ENCODE assay signal across 30 cellular contexts in genomic region chr7:152583006-152583405, GRCh38.
"Had no signal": no experiment of that assay in that cellular context is flagged by ENCODE, and none has a peak within 500 bp of the region (broad histone marks: within the 10 kb centered on the region; RNA-seq: fewer than 3 reads in every experiment).

No MANE protein-coding gene starts in this region.

- H3K27ac ChIP-seq: breast epithelium, cardiac muscle cell, coronary artery, dorsolateral prefrontal cortex, VCaP had no signal

- H3K27me3 Mint-ChIP-seq: activated CD4-positive, alpha-beta memory T cell treated with anti-CD3 and anti-CD28 coated beads, Interleukin-2, amount 10 ng/mL, durations not matched to agents 7 days and 5 days; activated CD4-positive, alpha-beta T cell treated with anti-CD3 and anti-CD28 coated beads, Interleukin-2, amount 10 ng/mL, durations not matched to agents 7 days and 5 days; activated naive CD8-positive, alpha-beta T cell; dendritic cell treated with granulocyte-macrophage colony-stimulating factor and Interleukin-4, amounts not matched to agents 40 ng/mL and 50 ng/mL, for 4 days had no signal

- DNase-seq: activated CD4-positive, alpha-beta memory T cell treated with anti-CD3 and anti-CD28 coated beads, Interleukin-2, amount 10 ng/mL, durations not matched to agents 7 days and 5 days; activated CD4-positive, alpha-beta T cell treated with anti-CD3 and anti-CD28 coated beads for 1 hour; activated CD4-positive, alpha-beta T cell treated with anti-CD3 and anti-CD28 coated beads for 4 hours; activated CD4-positive, alpha-beta T cell treated with anti-CD3 and anti-CD28 coated beads, Interleukin-2, amount 10 ng/mL, durations not matched to agents 7 days and 5 days; activated CD4-positive, alpha-beta T cell treated with anti-CD3 and anti-CD28 coated beads, Interleukin-2, amount 50 U/mL, for 4 hours; activated gamma-delta T cell treated with Interleukin-2 at 50 U/mL for 16 hours; activated naive CD4-positive, alpha-beta T cell treated with anti-CD3 and anti-CD28 coated beads, Interleukin-2, amount 50 U/mL, for 16 hours; activated naive CD4-positive, alpha-beta T cell treated with Interleukin-2 at 50 U/mL for 16 hours; activated T-cell treated with anti-CD3 and anti-CD28 coated beads, Interleukin-2, amount 50 U/mL, for 1 hour; activated T-cell treated with anti-CD3 and anti-CD28 coated beads, Interleukin-2, amount 50 U/mL, for 48 hours; amniotic stem cell; anterior cingulate cortex; central memory CD4-positive, alpha-beta T cell; cerebellar nuclear complex; effector memory CD4-positive, alpha-beta T cell; endodermal cell; foreskin fibroblast; T-helper 2 cell had no signal

- H3K4me1 Mint-ChIP-seq: activated CD4-positive, alpha-beta memory T cell treated with anti-CD3 and anti-CD28 coated beads, Interleukin-2, amount 10 ng/mL, durations not matched to agents 7 days and 5 days; activated CD4-positive, alpha-beta T cell treated with anti-CD3 and anti-CD28 coated beads, Interleukin-2, amount 10 ng/mL, durations not matched to agents 7 days and 5 days; brain; endodermal cell had no signal

- ATAC-seq: esophagus mucosa, WTC11 had no signal

- H3K4me3 ChIP-seq: breast epithelium, cardiac muscle cell, coronary artery, dorsolateral prefrontal cortex had no signal

- H3K4me1 ChIP-seq: breast epithelium had no signal

- H3K4me3 Mint-ChIP-seq: activated CD4-positive, alpha-beta memory T cell treated with anti-CD3 and anti-CD28 coated beads, Interleukin-2, amount 10 ng/mL, durations not matched to agents 7 days and 5 days; activated CD4-positive, alpha-beta T cell treated with anti-CD3 and anti-CD28 coated beads, Interleukin-2, amount 10 ng/mL, durations not matched to agents 7 days and 5 days; activated naive CD8-positive, alpha-beta T cell; activated T-helper 1 cell treated with anti-CD3 and anti-CD28 coated beads, Interleukin-12 subunit alpha, Interleukin-12 subunit beta, Interleukin-2, Interleukin-4 antibody, amounts not matched to agents 30 ng/mL and 10 ng/mL and 1 ng/mL, durations not matched to agents 14 hours and 24 hours and 36 hours; brain; dendritic cell treated with granulocyte-macrophage colony-stimulating factor and Interleukin-4, amounts not matched to agents 40 ng/mL and 50 ng/mL, for 4 days; endodermal cell; WTC11 had no signal

- H3K36me3 Mint-ChIP-seq: activated naive CD8-positive, alpha-beta T cell; brain had no signal

- H3K27me3 ChIP-seq: breast epithelium, cardiac muscle cell, dorsolateral prefrontal cortex had no signal

- H3K36me3 ChIP-seq: breast epithelium, cardiac muscle cell had no signal

- H3K9me3 Mint-ChIP-seq: activated CD4-positive, alpha-beta memory T cell treated with anti-CD3 and anti-CD28 coated beads, Interleukin-2, amount 10 ng/mL, durations not matched to agents 7 days and 5 days; activated CD4-positive, alpha-beta T cell treated with anti-CD3 and anti-CD28 coated beads, Interleukin-2, amount 10 ng/mL, durations not matched to agents 7 days and 5 days; activated T-helper 1 cell treated with anti-CD3 and anti-CD28 coated beads, Interleukin-12 subunit alpha, Interleukin-12 subunit beta, Interleukin-2, Interleukin-4 antibody, amounts not matched to agents 30 ng/mL and 10 ng/mL and 1 ng/mL, durations not matched to agents 14 hours and 24 hours and 36 hours; activated T-helper 2 cell treated with anti-CD3 and anti-CD28 coated beads, Interferon-gamma antibody, Interleukin-2, Interleukin-4, amounts not matched to agents 10 μg/mL and 5 μg/mL and 100 μg/mL, durations not matched to agents 14 hours and 24 hours and 36 hours; dendritic cell treated with granulocyte-macrophage colony-stimulating factor and Interleukin-4, amounts not matched to agents 40 ng/mL and 50 ng/mL, for 4 days had no signal

- H3K9me3 ChIP-seq: breast epithelium had no signal

- H3K27ac Mint-ChIP-seq: activated CD4-positive, alpha-beta memory T cell treated with anti-CD3 and anti-CD28 coated beads, Interleukin-2, amount 10 ng/mL, durations not matched to agents 7 days and 5 days; activated CD4-positive, alpha-beta T cell treated with anti-CD3 and anti-CD28 coated beads, Interleukin-2, amount 10 ng/mL, durations not matched to agents 7 days and 5 days; activated naive CD8-positive, alpha-beta T cell; activated T-helper 1 cell treated with anti-CD3 and anti-CD28 coated beads, Interleukin-12 subunit alpha, Interleukin-12 subunit beta, Interleukin-2, Interleukin-4 antibody, amounts not matched to agents 30 ng/mL and 10 ng/mL and 1 ng/mL, durations not matched to agents 14 hours and 24 hours and 36 hours; activated T-helper 2 cell treated with anti-CD3 and anti-CD28 coated beads, Interferon-gamma antibody, Interleukin-2, Interleukin-4, amounts not matched to agents 10 μg/mL and 5 μg/mL and 100 μg/mL, durations not matched to agents 14 hours and 24 hours and 36 hours; dendritic cell treated with granulocyte-macrophage colony-stimulating factor and Interleukin-4, amounts not matched to agents 40 ng/mL and 50 ng/mL, for 4 days; endodermal cell; WTC11 had no signal
